In the genomic region with DNA sequence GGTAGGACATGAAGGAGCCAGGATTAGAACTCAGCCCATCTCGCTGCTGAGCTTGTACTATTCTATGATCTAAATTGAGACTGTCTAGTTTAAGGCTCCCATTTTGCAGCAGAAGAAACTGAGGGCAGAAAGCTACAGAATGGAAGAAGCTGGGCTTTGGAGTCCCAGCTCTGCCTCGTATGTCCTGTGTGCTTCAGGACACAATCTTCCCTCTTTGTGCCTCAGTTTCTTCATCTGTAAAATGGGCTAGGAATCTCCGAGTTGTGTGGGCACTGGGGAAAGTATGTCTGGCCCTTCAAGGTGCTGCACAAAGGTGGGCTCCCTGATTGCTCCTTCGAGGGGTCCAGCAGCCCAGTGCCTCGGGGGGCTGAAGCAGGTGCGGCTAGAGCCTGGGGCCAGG, we compare ENCODE assay signal across 18 cellular contexts.
"Had no signal": no experiment of that assay in that cellular context is flagged by ENCODE, and none has a peak within 500 bp of the region (broad histone marks: within the 10 kb centered on the region; RNA-seq: fewer than 3 reads in every experiment).

No MANE protein-coding gene starts in this region.

- H3K36me3 ChIP-seq: gastrocnemius medialis, heart left ventricle, tibial artery had no signal

- H3K9me3 ChIP-seq: body of pancreas, gastrocnemius medialis, heart left ventricle, mucosa of descending colon, tibial artery had no signal

- H3K9me3 Mint-ChIP-seq: central memory CD8-positive, alpha-beta T cell; memory B cell; nephron; T-helper 1 cell treated with Interleukin-12 subunit alpha and Interleukin-12 subunit beta and Interleukin-4 antibody, amounts not matched to agents 30 μg/mL and 1 μg/mL, for 36 hours had no signal

- H3K27ac Mint-ChIP-seq: memory B cell; T-helper 1 cell treated with Interleukin-12 subunit alpha and Interleukin-12 subunit beta and Interleukin-4 antibody, amounts not matched to agents 30 μg/mL and 1 μg/mL, for 36 hours had no signal

- H3K27ac ChIP-seq: body of pancreas, gastrocnemius medialis, tibial artery had no signal

- DNase-seq: activated CD8-positive, alpha-beta memory T cell treated with anti-CD3 and anti-CD28 coated beads for 24 hours; activated gamma-delta T cell treated with Interleukin-2 at 50 U/mL for 16 hours; effector CD4-positive, alpha-beta T cell; kidney glomerular epithelial cell; stimulated activated naive CD4-positive, alpha-beta T cell had no signal

- FAIRE-seq: urothelium cell line had no signal

- H3K4me3 Mint-ChIP-seq: activated naive CD8-positive, alpha-beta T cell; central memory CD8-positive, alpha-beta T cell; memory B cell; nephron; T-helper 1 cell treated with Interleukin-12 subunit alpha and Interleukin-12 subunit beta and Interleukin-4 antibody, amounts not matched to agents 30 μg/mL and 1 μg/mL, for 36 hours had no signal

- H3K4me3 ChIP-seq: body of pancreas, coronary artery, gastrocnemius medialis, heart left ventricle, mucosa of descending colon, tibial artery had no signal

- H3K36me3 Mint-ChIP-seq: activated naive CD8-positive, alpha-beta T cell had no signal

- H3K27me3 ChIP-seq: body of pancreas, gastrocnemius medialis, heart left ventricle had no signal

- H3K4me1 ChIP-seq: body of pancreas, gastrocnemius medialis had no signal

- ATAC-seq: activated CD4-positive, CD25-positive, alpha-beta regulatory T cell treated with anti-CD3 and anti-CD28 coated beads, Interleukin-2, amount 50 U/mL, for 24 hours; body of pancreas; gastrocnemius medialis had no signal

- H3K27me3 Mint-ChIP-seq: activated naive CD8-positive, alpha-beta T cell; central memory CD8-positive, alpha-beta T cell; memory B cell had no signal
